9 cellular contexts compared by ENCODE assay signal in genomic region chr6:39362487-39362865, GRCh38. TPM values are rescaled to one million over a fixed set of nuclear protein-coding genes. Genes with fewer than 3 reads are reported as not detected.
DNase-seq lines count a peak whose midpoint lies in the region; ATAC-seq and TF ChIP-seq lines count a peak whose summit lies in the region.
"Had no signal": no experiment of that assay in that cellular context is flagged by ENCODE, and none has a peak within 500 bp of the region (broad histone marks: within the 10 kb centered on the region; RNA-seq: fewer than 3 reads in every experiment).

No MANE protein-coding gene starts in this region.

- H3K4me3 ChIP-seq in H7 (ENCODE audit: insufficient read depth, low read depth, low read length) (no peak overlapping the region), hepatocyte (no peak overlapping the region)
- H3K4me3 ChIP-seq in CD4-positive, alpha-beta memory T cell (ENCODE audit: low read length in 2 of 2): no peak overlapping the region

- H3K9me3 Mint-ChIP-seq in CD4-positive, alpha-beta memory T cell: no peaks in the 10 kb centered on the region

- no peaks in the 10 kb centered on the region for H3K79me2 ChIP-seq in hepatocyte

- H3K9me3 ChIP-seq in hepatocyte (ENCODE audit: low read depth): no peaks in the 10 kb centered on the region
- H3K9me3 ChIP-seq in CD4-positive, alpha-beta memory T cell (ENCODE audit: control insufficient read depth in 1 of 2, low read length in 2 of 2): no peaks in the 10 kb centered on the region

- peak; percentile 17 for TF ChIP-seq CTCF in hepatocyte (IDR thresholded peaks at IDR 0.05; ENCODE audit: poor library complexity)

- peak; percentile 71 for DNase-seq in Ammon's horn (ENCODE audit: low spot score)
- DNase-seq in H7: peak; percentile 62
- DNase-seq in RKO (ENCODE audit: low spot score): peak; percentile 46
- no peak for DNase-seq in hepatocyte (ENCODE audit: low spot score)
- DNase-seq in CD4-positive, alpha-beta memory T cell: no peak
- DNase-seq in activated CD4-positive, alpha-beta T cell treated with anti-CD3 and anti-CD28 coated beads for 48 hours: no peak

- ATAC-seq in HG03159 (IDR thresholded peaks at IDR 0.05; ENCODE audit: unreplicated experiment) (no peak), HG03280 (IDR thresholded peaks at IDR 0.05; ENCODE audit: unreplicated experiment) (no peak)

- peak overlapping the region; percentile 25 for H2AFZ ChIP-seq in hepatocyte

- H3K4me3 Mint-ChIP-seq in CD4-positive, alpha-beta memory T cell: no peak overlapping the region

- peak overlapping the region; percentile 6 for H3K4me2 ChIP-seq in hepatocyte

- no peaks in the 10 kb centered on the region for H3K9me2 ChIP-seq in hepatocyte (replicated peaks; ENCODE audit: insufficient read depth)

- H3K27me3 Mint-ChIP-seq in CD4-positive, alpha-beta memory T cell: peaks cover 10 to 14% of the 10 kb centered on the region in 2 donors

- 63% methylated on average over 3 of the region's 3 CpGs for WGBS in hepatocyte (ENCODE audit: low lambda C conversion rate, missing lambda C conversion rate)

- intact Hi-C loops in CD4-positive, alpha-beta memory T cell (cut with micrococcal nuclease): no loop called here

- no peaks in the 10 kb centered on the region for H3K27me3 ChIP-seq in H7 (ENCODE audit: control insufficient read depth, insufficient read depth, low read length)
- H3K27me3 ChIP-seq in hepatocyte: no peaks in the 10 kb centered on the region
- H3K27me3 ChIP-seq in CD4-positive, alpha-beta memory T cell (ENCODE audit: insufficient read depth, low read length): no peaks in the 10 kb centered on the region

- H3K27ac Mint-ChIP-seq in CD4-positive, alpha-beta memory T cell: no peak overlapping the region

- H3K4me1 ChIP-seq in hepatocyte (ENCODE audit: insufficient read depth): peaks cover 6% of the 10 kb centered on the region
- H3K4me1 ChIP-seq in CD4-positive, alpha-beta memory T cell (ENCODE audit: insufficient read depth, low read length): no peaks in the 10 kb centered on the region

- CTCF ChIA-PET in CD4-positive, alpha-beta memory T cell (lab: Charles Lee; ENCODE audit: partially characterized antibody): interaction anchor here (1.1 to 1.9 kb wide), 4 partner anchors 8 to 23 kb away, joined by 3 to 12 read pairs (median 6); no protein-coding TSS in a partner anchor

- POLR2A ChIA-PET in CD4-positive, alpha-beta memory T cell (lab: Charles Lee; ENCODE audit: partially characterized antibody): no interaction called here

- H3K36me3 ChIP-seq in H7 (replicated peaks; ENCODE audit: control insufficient read depth, insufficient read depth, low read length): no peaks in the 10 kb centered on the region
- no peaks in the 10 kb centered on the region for H3K36me3 ChIP-seq in hepatocyte (replicated peaks; ENCODE audit: insufficient read depth, low read depth)
- H3K36me3 ChIP-seq in CD4-positive, alpha-beta memory T cell (ENCODE audit: insufficient read depth, low read length): no peaks in the 10 kb centered on the region

- H3K36me3 Mint-ChIP-seq in CD4-positive, alpha-beta memory T cell: no peaks in the 10 kb centered on the region

- H3K27ac ChIP-seq in hepatocyte: no peak overlapping the region
- H3K27ac ChIP-seq in CD4-positive, alpha-beta memory T cell (ENCODE audit: low read depth, low read length): no peak overlapping the region

- peaks cover 0 to 4% (median 2%) of the 10 kb centered on the region in 4 donors for H3K4me1 Mint-ChIP-seq in CD4-positive, alpha-beta memory T cell

- H4K20me1 ChIP-seq in hepatocyte (ENCODE audit: insufficient read depth, poor library complexity, severe bottlenecking): no peaks in the 10 kb centered on the region

RNA-seq across cellular contexts. Expression of gene KCNK16, which starts 40.0 kb away (rescaled TPM):
- not detected in 2 replicates for total RNA-seq in H7 (2014; rRNA removed; shearing (Covaris generic))
- not detected in 2 replicates for total RNA-seq in hepatocyte
- polyA plus RNA-seq in hepatocyte: 0.12 TPM in 1 of 2 replicates, not detected in the other
- not detected for total RNA-seq in CD4-positive, alpha-beta memory T cell
- polyA plus RNA-seq in CD4-positive, alpha-beta memory T cell: not detected
- total RNA-seq: T-helper 2 cell treated with Interferon-gamma antibody and Interleukin-4, amounts not matched to agents 100 ng/mL and 5 ng/mL, for 36 hours had no signal

RNA-seq across cellular contexts. Expression of gene KCNK17, which starts 48.3 kb away (rescaled TPM):
- total RNA-seq in H7 (2014; rRNA removed; shearing (Covaris generic)): 1.1 and 1.4 TPM in 2 replicates
- total RNA-seq in hepatocyte: not detected in 2 replicates
- polyA plus RNA-seq in hepatocyte: not detected in 2 replicates
- total RNA-seq in CD4-positive, alpha-beta memory T cell: not detected
- polyA plus RNA-seq in CD4-positive, alpha-beta memory T cell: not detected
- total RNA-seq: T-helper 2 cell treated with Interferon-gamma antibody and Interleukin-4, amounts not matched to agents 100 ng/mL and 5 ng/mL, for 36 hours had no signal

Comparison
In these comparisons a context has a peak if more than half of its experiments do, and no peak if none do; other contexts are left out.
1. DNase-seq: peak in Ammon's horn (single experiment), H7 (single experiment) and RKO (single experiment); none in hepatocyte (single experiment), CD4-positive, alpha-beta memory T cell (0 of 5) and activated CD4-positive, alpha-beta T cell treated with anti-CD3 and anti-CD28 coated beads for 48 hours (single experiment).